ENCODE assay signal across 1 cellular context in genomic region chr5:58582411-58583393, GRCh38.
A peak's percentile ranks its signal among the peaks of the same experiment; 100 is the strongest.
TF ChIP-seq lines count a peak whose summit lies in the region.

Gene RAB3C (plus strand): TSS chr5:58583075. CDS start chr5:58583209, 134 bp downstream.

TF ChIP-seq in HepG2, 621 proteins besides CTCF, POLR2A, EP300 and RAD21 (continued from another document and continues in another):
- TF ChIP-seq HOXA9 (CRISPR knock-in tag; IDR thresholded peaks at IDR 0.05; ENCODE audit: borderline replicate concordance) (peak; percentile 86; the same call in 1 of the 2 replicates), HOXA3 (CRISPR knock-in tag; IDR thresholded peaks at IDR 0.05) (peak; percentile 48; the same call in 1 of the 2 replicates), HINFP (CRISPR knock-in tag; IDR thresholded peaks at IDR 0.05; ENCODE audit: low read depth) (no peak), ZNF143 (CRISPR knock-in tag; IDR thresholded peaks at IDR 0.05) (peak; percentile 98), HNRNPLL (IDR thresholded peaks at IDR 0.05; ENCODE audit: low read depth, low read length, poor library complexity, severe bottlenecking) (peak; percentile 81), ARID4A (CRISPR knock-in tag; IDR thresholded peaks at IDR 0.05; ENCODE audit: borderline replicate concordance) (peak; percentile 57; the same call in 1 of the 2 replicates), ZSCAN21 (CRISPR knock-in tag; IDR thresholded peaks at IDR 0.05; ENCODE audit: borderline replicate concordance) (peak; percentile 47; the same call in 1 of the 2 replicates), MIXL1 (CRISPR knock-in tag; IDR thresholded peaks at IDR 0.05) (peak; percentile 35; the same call in 1 of the 2 replicates), ZNF607 (CRISPR knock-in tag; IDR thresholded peaks at IDR 0.05; ENCODE audit: borderline replicate concordance) (0 out of 2 replicates have a peak, but pooled peaks have one; percentile 42), KIAA2018 (CRISPR knock-in tag; IDR thresholded peaks at IDR 0.05; ENCODE audit: borderline replicate concordance) (0 out of 2 replicates have a peak, but pooled peaks have one; percentile 36), FOSL2 (CRISPR knock-in tag; IDR thresholded peaks at IDR 0.05) (no peak), ZEB1 (IDR thresholded peaks at IDR 0.05; ENCODE audit: insufficient replicate concordance, low read depth) (no peak), ZBTB20 (CRISPR knock-in tag; IDR thresholded peaks at IDR 0.05; ENCODE audit: borderline replicate concordance, low read depth) (0 out of 2 replicates have a peak, but pooled peaks have one; percentile 40), ZUFSP (CRISPR knock-in tag; IDR thresholded peaks at IDR 0.05; ENCODE audit: borderline replicate concordance) (no peak), ZNF800 (CRISPR knock-in tag; IDR thresholded peaks at IDR 0.05) (peak; percentile 64; the same call in 1 of the 2 replicates), YEATS2 (CRISPR knock-in tag; IDR thresholded peaks at IDR 0.05; ENCODE audit: borderline replicate concordance) (peak; percentile 66; the same call in 1 of the 2 replicates), SRSF9 (IDR thresholded peaks at IDR 0.05; ENCODE audit: borderline replicate concordance, insufficient read depth, low read depth, low read length, poor library complexity, severe bottlenecking) (no peak), NR2C2 (CRISPR knock-in tag; IDR thresholded peaks at IDR 0.05; ENCODE audit: borderline replicate concordance) (peak; percentile 67), SIX1 (CRISPR knock-in tag; IDR thresholded peaks at IDR 0.05; ENCODE audit: borderline replicate concordance) (no peak), PHF8 (CRISPR knock-in tag; IDR thresholded peaks at IDR 0.05) (peak; percentile 26; the same call in 1 of the 2 replicates), CBFB (CRISPR knock-in tag; IDR thresholded peaks at IDR 0.05) (0 out of 2 replicates have a peak, but pooled peaks have one; percentile 40), ZNF30 (CRISPR knock-in tag; IDR thresholded peaks at IDR 0.05) (no peak), IRX3 (CRISPR knock-in tag; IDR thresholded peaks at IDR 0.05; ENCODE audit: borderline replicate concordance, low read depth) (no peak; the same call in 1 of the 2 replicates), FOXA3 (CRISPR knock-in tag; IDR thresholded peaks at IDR 0.05) (peak; percentile 56), KDM2A (CRISPR knock-in tag; IDR thresholded peaks at IDR 0.05; ENCODE audit: borderline replicate concordance, low read depth) (peak; percentile 81), FLYWCH1 (CRISPR knock-in tag; IDR thresholded peaks at IDR 0.05) (no peak), ATF1 (CRISPR knock-in tag; IDR thresholded peaks at IDR 0.05) (peak; percentile 80), GLI4 (CRISPR knock-in tag; IDR thresholded peaks at IDR 0.05; ENCODE audit: borderline replicate concordance) (0 out of 2 replicates have a peak, but pooled peaks have one; percentile 36), LBX2 (CRISPR knock-in tag; IDR thresholded peaks at IDR 0.05; ENCODE audit: borderline replicate concordance) (0 out of 2 replicates have a peak, but pooled peaks have one; percentile 27), MEIS1 (CRISPR knock-in tag; IDR thresholded peaks at IDR 0.05; ENCODE audit: borderline replicate concordance) (peak; percentile 88), XBP1 (CRISPR knock-in tag; IDR thresholded peaks at IDR 0.05) (no peak), CC2D1A (CRISPR knock-in tag; IDR thresholded peaks at IDR 0.05) (no peak), POLR2AphosphoS2 (IDR thresholded peaks at IDR 0.05; ENCODE audit: low read depth, low read length) (no peak), BCL6 (CRISPR knock-in tag; IDR thresholded peaks at IDR 0.05) (peak; percentile 24; the same call in 1 of the 2 replicates), ZMYM4 (CRISPR knock-in tag; IDR thresholded peaks at IDR 0.05) (peak; percentile 50; the same call in 1 of the 2 replicates), ZSCAN5A (CRISPR knock-in tag; IDR thresholded peaks at IDR 0.05; ENCODE audit: borderline replicate concordance) (0 out of 2 replicates have a peak, but pooled peaks have one; percentile 70), ZNF549 (CRISPR knock-in tag; IDR thresholded peaks at IDR 0.05) (no peak), MYPOP (CRISPR knock-in tag; IDR thresholded peaks at IDR 0.05) (peak; percentile 64; the same call in 1 of the 2 replicates), CENPT (CRISPR knock-in tag; IDR thresholded peaks at IDR 0.05; ENCODE audit: low read depth) (no peak)
